1 cellular context compared by ENCODE assay signal in the genomic region with DNA sequence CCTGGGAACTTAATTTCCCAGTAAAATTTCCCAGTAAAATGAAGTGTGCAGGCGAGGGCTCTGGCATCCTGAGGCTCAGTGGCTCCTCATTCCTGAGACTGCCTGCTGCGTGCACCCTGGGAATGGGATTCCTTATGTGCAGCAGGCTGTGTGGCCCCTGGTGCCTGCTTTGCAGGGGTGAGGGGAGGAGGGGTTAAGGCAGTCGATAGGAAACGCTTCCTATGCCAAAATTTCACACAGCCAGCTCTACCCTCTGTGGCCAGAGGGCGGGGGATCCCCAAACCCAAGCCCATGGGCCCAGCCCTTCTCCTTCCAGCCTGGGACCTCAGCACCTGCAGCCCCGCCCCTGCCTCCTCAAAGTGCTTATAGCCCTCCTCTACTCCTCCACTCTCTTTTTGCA.
TF ChIP-seq lines count a peak whose summit lies in the region.

No MANE protein-coding gene starts in this region.

TF ChIP-seq in HCT116, 20 proteins besides CTCF, POLR2A, EP300 and RAD21:
- TF ChIP-seq ELF1 (IDR thresholded peaks at IDR 0.05; ENCODE audit: borderline replicate concordance, low read depth), result no peak
- no peak for TF ChIP-seq EZH2phosphoT487 (IDR thresholded peaks at IDR 0.05; ENCODE audit: borderline replicate concordance)
- no peak for TF ChIP-seq SRF (IDR thresholded peaks at IDR 0.05; ENCODE audit: low read depth)
- TF ChIP-seq CBX3 (IDR thresholded peaks at IDR 0.05; ENCODE audit: low read depth), result no peak
- no peak for TF ChIP-seq JUND (IDR thresholded peaks at IDR 0.05)
- no peak for TF ChIP-seq ZFX (IDR thresholded peaks at IDR 0.05)
- TF ChIP-seq ZNF274 (IDR thresholded peaks at IDR 0.05; ENCODE audit: low read depth, low read length), result no peak
- TF ChIP-seq EGR1 (IDR thresholded peaks at IDR 0.05; ENCODE audit: low read depth), result no peak
